ENCODE assay signal across 8 cellular contexts in genomic region chr11:35943294-35943693, GRCh38. TPM values are rescaled to one million over a fixed set of nuclear protein-coding genes. Genes with fewer than 3 reads are reported as not detected.
DNase-seq lines count a peak whose midpoint lies in the region; ATAC-seq and TF ChIP-seq lines count a peak whose summit lies in the region.

No MANE protein-coding gene starts in this region.

- ATAC-seq in IMR-90 (ENCODE audit: low read depth) (no peak), HG03378 (IDR thresholded peaks at IDR 0.05; ENCODE audit: unreplicated experiment) (no peak)
- ATAC-seq in natural killer cell treated with Interleukin-12 subunit alpha and Interleukin-12 subunit beta and Interleukin-15 and Interleukin-18, amount 100 ng/mL, for 72 hours, result no peak

- peak overlapping the region; percentile 89; the same call in 1 of the 2 replicates for H3K23ac ChIP-seq in IMR-90 (ENCODE audit: low read depth, low read length)

- H3K27ac Mint-ChIP-seq in natural killer cell treated with Interleukin-12 subunit alpha and Interleukin-12 subunit beta and Interleukin-15 and Interleukin-18, amount 100 ng/mL, for 72 hours, result no peak overlapping the region

- H2AK9ac ChIP-seq in IMR-90 (replicated peaks; ENCODE audit: low read depth, low read length, poor library complexity), result no peak overlapping the region

- H3K14ac ChIP-seq in IMR-90 (replicated peaks; ENCODE audit: low read depth, low read length), result peak overlapping the region; percentile 49

- 26% methylated on average over 4 of the region's 9 CpGs; no CpG with 5 or more reads in 1 of the 2 experiments for WGBS in IMR-90 (ENCODE audit: extremely low coverage in 2 of 2, insufficient read length in 1 of 2), 2 experiments

- no peak overlapping the region; the same call in 1 of the 2 replicates for H4K5ac ChIP-seq in IMR-90 (ENCODE audit: low read depth, low read length)

- peak overlapping the region; percentile 81; the same call in 1 of the 2 replicates for H2BK120ac ChIP-seq in IMR-90 (ENCODE audit: low read depth, low read length)

- peaks cover 23 to 53% of the 10 kb centered on the region in 2 donors for H3K27me3 Mint-ChIP-seq in natural killer cell treated with Interleukin-12 subunit alpha and Interleukin-12 subunit beta and Interleukin-15 and Interleukin-18, amount 100 ng/mL, for 72 hours

- no peaks in the 10 kb centered on the region for H3K36me3 ChIP-seq in IMR-90 (ENCODE audit: control insufficient read depth, insufficient read depth, low read length)

- intact Hi-C loops in IMR-90 (cut with micrococcal nuclease), result loop anchor here (5.0 to 10.0 kb wide), 4 partner anchors 89 to 326 kb away; partner anchors contain the start of gene FJX1

- peak overlapping the region; percentile 83 for H3K4me3 Mint-ChIP-seq in natural killer cell treated with Interleukin-12 subunit alpha and Interleukin-12 subunit beta and Interleukin-15 and Interleukin-18, amount 100 ng/mL, for 72 hours

- peak overlapping the region; percentile 62 for H3K4me3 ChIP-seq in AG09309 (ENCODE audit: control insufficient read depth, low read depth, low read length)
- H3K4me3 ChIP-seq in IMR-90 (ENCODE audit: insufficient read depth, low read depth, low read length), result peak overlapping the region; percentile 71
- H3K4me3 ChIP-seq in choroid plexus epithelial cell (ENCODE audit: low read depth, low read length), result peak overlapping the region; percentile 71

- H3K9me3 Mint-ChIP-seq in natural killer cell treated with Interleukin-12 subunit alpha and Interleukin-12 subunit beta and Interleukin-15 and Interleukin-18, amount 100 ng/mL, for 72 hours, result no peaks in the 10 kb centered on the region

- peak overlapping the region; percentile 27 to 83; a peak in 2 of 4 replicates for H4K8ac ChIP-seq in IMR-90 (ENCODE audit: low read depth in 2 of 2, low read length in 2 of 2)

- peaks cover 2% of the 10 kb centered on the region; the same call in 1 of the 2 replicates for H3K9me1 ChIP-seq in IMR-90 (ENCODE audit: insufficient read depth, low read length)

- CTCF ChIA-PET in IMR-90 (lab: Yijun Ruan, JAX), result no interaction called here

- H3K9ac ChIP-seq in IMR-90 (ENCODE audit: low read depth, low read length), result peak overlapping the region; percentile 97

- no peaks in the 10 kb centered on the region for H3K36me3 Mint-ChIP-seq in natural killer cell treated with Interleukin-12 subunit alpha and Interleukin-12 subunit beta and Interleukin-15 and Interleukin-18, amount 100 ng/mL, for 72 hours

- H3K56ac ChIP-seq in IMR-90 (ENCODE audit: extremely low read depth, insufficient read depth, low read length), result peak overlapping the region; percentile 61; the same call in 1 of the 2 replicates

- no peak overlapping the region for H2BK15ac ChIP-seq in IMR-90 (ENCODE audit: low read depth, low read length)

- TF ChIP-seq CTCF in AG09309 (IDR thresholded peaks at IDR 0.05; ENCODE audit: control insufficient read depth, insufficient read depth, low read depth, low read length, missing control alignments) (no peak), IMR-90 (conservative IDR thresholded peaks at IDR 0.05; ENCODE audit: low read depth, low read length) (no peak), choroid plexus epithelial cell (conservative IDR thresholded peaks at IDR 0.05; ENCODE audit: low read depth, low read length) (no peak)

- TF ChIP-seq POLR2A in IMR-90 (IDR thresholded peaks at IDR 0.05; ENCODE audit: low read depth, low read length), result 0 out of 2 replicates have a peak, but pooled peaks have one; percentile 7

- H3K4ac ChIP-seq in IMR-90 (ENCODE audit: low read depth, low read length), result peak overlapping the region; percentile 87

- H2BK5ac ChIP-seq in IMR-90 (ENCODE audit: low read depth, low read length, poor library complexity, severe bottlenecking), result peak overlapping the region; percentile 79

- H3K79me1 ChIP-seq in IMR-90 (ENCODE audit: low read depth in 1 of 2, low read length in 2 of 2), result peaks cover 15 to 25% of the 10 kb centered on the region in 2 experiments; a peak in 3 of 4 replicates

- H3K9me3 ChIP-seq in IMR-90 (ENCODE audit: control insufficient read depth, insufficient read depth, low read length), result no peaks in the 10 kb centered on the region

- dilution Hi-C loops in IMR-90 (cut with HindIII; ENCODE audit: low sequenced_read_pairs, unreplicated experiment), result no loop called here

- 0 out of 2 replicates have a peak, but pooled peaks cover 3% of the 10 kb centered on the region for H4K20me1 ChIP-seq in IMR-90 (ENCODE audit: insufficient read depth, low read length)

- H2AK5ac ChIP-seq in IMR-90 (ENCODE audit: low read depth, low read length), result no peak overlapping the region

- H3K4me1 ChIP-seq in IMR-90 (ENCODE audit: control insufficient read depth, insufficient read depth, low read length), result peaks cover 4% of the 10 kb centered on the region; the same call in 1 of the 2 replicates

- no peak overlapping the region for H4K91ac ChIP-seq in IMR-90 (ENCODE audit: insufficient read depth, low read depth, low read length)

- in situ Hi-C loops in IMR-90 (cut with MboI; ENCODE audit: low sequenced_read_pairs), result loop anchor here (10.0 kb wide), 1 partner anchor 312 kb away; no protein-coding TSS in a partner anchor

- H2BK20ac ChIP-seq in IMR-90 (ENCODE audit: low read depth, low read length), result no peak overlapping the region

- DNase-seq in AG09309 (ENCODE audit: low read depth) (no peak), IMR-90 (no peak), choroid plexus epithelial cell (ENCODE audit: low read depth) (no peak), Ammon's horn (ENCODE audit: low spot score) (no peak), DMS114 treated with DMSO at 0.1 percent for 48 hours (lab: John Stamatoyannopoulos, UW; ENCODE audit: unreplicated experiment) (no peak), NCI-H2227 (lab: John Stamatoyannopoulos, UW; ENCODE audit: unreplicated experiment) (no peak)
- no peak for DNase-seq in natural killer cell treated with Interleukin-12 subunit alpha and Interleukin-12 subunit beta and Interleukin-15 and Interleukin-18, amount 100 ng/mL, for 72 hours (ENCODE audit: low spot score)

- H3K4me1 Mint-ChIP-seq in natural killer cell treated with Interleukin-12 subunit alpha and Interleukin-12 subunit beta and Interleukin-15 and Interleukin-18, amount 100 ng/mL, for 72 hours (ENCODE audit: low read depth in 2 of 2), result peaks cover 5 to 8% of the 10 kb centered on the region in 2 donors

- BruUV-seq in IMR-90 (replicated peaks; lab: Mats Ljungman, UMichigan), result no TSS peak

- peak overlapping the region; percentile 94 for H2AFZ ChIP-seq in IMR-90 (replicated peaks; ENCODE audit: low read length, poor library complexity)

- peaks cover 11% of the 10 kb centered on the region for H3K27me3 ChIP-seq in IMR-90 (ENCODE audit: control insufficient read depth, insufficient read depth, low read length)

- TF ChIP-seq RAD21 in IMR-90 (IDR thresholded peaks at IDR 0.05; ENCODE audit: low read length), result no peak

- H3K18ac ChIP-seq in IMR-90 (ENCODE audit: low read depth, low read length), result peak overlapping the region; percentile 85

- POLR2A ChIA-PET in IMR-90 (lab: Charles Lee; ENCODE audit: unreplicated experiment), result no interaction called here

- H3K27ac ChIP-seq in IMR-90 (ENCODE audit: insufficient read depth, low read length), result peak overlapping the region; percentile 91

- peak overlapping the region; percentile 96 for H3K4me2 ChIP-seq in IMR-90 (ENCODE audit: low read depth, low read length)

TF ChIP-seq in IMR-90, 13 proteins besides CTCF, POLR2A, EP300 and RAD21:
- no peak for TF ChIP-seq ELK1 (IDR thresholded peaks at IDR 0.05; ENCODE audit: borderline replicate concordance, low read depth, low read length)
- TF ChIP-seq CHD1 (IDR thresholded peaks at IDR 0.05; ENCODE audit: low read depth, low read length), result no peak
- no peak for TF ChIP-seq RCOR1 (IDR thresholded peaks at IDR 0.05; ENCODE audit: insufficient replicate concordance, low read length)
- no peak for TF ChIP-seq CEBPB (IDR thresholded peaks at IDR 0.05; ENCODE audit: low read depth, low read length)
- TF ChIP-seq NFE2L2 (IDR thresholded peaks at IDR 0.05; ENCODE audit: low read depth, low read length), result no peak
- no peak for TF ChIP-seq FOS (IDR thresholded peaks at IDR 0.05; ENCODE audit: low read depth, low read length)
- TF ChIP-seq USF2 (IDR thresholded peaks at IDR 0.05; ENCODE audit: low read depth, low read length), result no peak
- TF ChIP-seq MXI1 (IDR thresholded peaks at IDR 0.05; ENCODE audit: borderline replicate concordance, low read depth, low read length), result no peak
- TF ChIP-seq BHLHE40 (IDR thresholded peaks at IDR 0.05; ENCODE audit: low read depth, low read length), result no peak

RNA-seq across cellular contexts. Expression of gene LDLRAD3, which starts 0.6 kb away (rescaled TPM):
- total RNA-seq in IMR-90 (2012; rRNA removed), result 2.7 and 3.6 TPM in 2 replicates
- polyA plus RNA-seq in IMR-90 (2012; rRNA removed), result 6.4 and 7.7 TPM in 2 replicates
- 5.2 and 7.5 TPM in 2 replicates for polyA plus RNA-seq in IMR-90 (2012; cell fraction: cytosol; rRNA removed)
- 4.9 and 6.9 TPM in 2 replicates for polyA plus RNA-seq in IMR-90 (2012; cell fraction: nucleus; rRNA removed; ENCODE audit: low replicate concordance)
- total RNA-seq in natural killer cell treated with Interleukin-12 subunit alpha and Interleukin-12 subunit beta and Interleukin-15 and Interleukin-18, amount 100 ng/mL, for 72 hours, result 1 to 10 TPM in 1 of 2 donors, under 1 TPM in 1; 0.10 to 1.8 TPM
